Comparison of ENCODE assay signal across 2 cellular contexts in the genomic region with DNA sequence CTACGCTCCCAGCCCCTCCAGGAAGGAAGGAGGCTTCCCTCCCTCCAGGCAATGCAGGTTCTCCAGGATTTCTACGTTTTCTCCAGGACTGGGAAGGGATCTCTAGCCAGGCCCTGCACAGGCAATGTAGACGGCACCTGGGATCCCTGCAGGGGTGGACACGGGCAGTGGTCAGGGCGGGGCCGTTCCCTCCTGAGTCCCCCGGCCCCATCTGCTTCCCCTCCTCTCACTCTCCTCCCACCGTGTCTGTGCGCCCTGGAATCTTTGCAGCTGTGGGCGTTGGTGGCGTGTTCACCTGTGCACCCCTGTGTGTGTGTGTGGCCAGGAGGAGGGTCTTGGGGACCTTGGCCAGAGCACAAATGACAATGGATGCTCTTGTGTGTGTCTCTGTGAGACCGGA.
TF ChIP-seq lines count a peak whose summit lies in the region.

No MANE protein-coding gene starts in this region.

TF ChIP-seq in SK-N-SH treated with all-trans-retinoic acid at 6 μM for 48 hours, 23 proteins besides CTCF, POLR2A, EP300 and RAD21 (continued from another document):
- TF ChIP-seq ARNTL (CRISPR knock-in tag; IDR thresholded peaks at IDR 0.05; ENCODE audit: borderline replicate concordance, low read depth) = no peak
TF ChIP-seq in SK-N-SH treated with all-trans-retinoic acid at 6 μM for 48 hours: peak in this region for 0.

TF ChIP-seq in SK-N-SH, 30 proteins besides CTCF, POLR2A, EP300 and RAD21 (continued from another document):
- TF ChIP-seq FOXJ3 (CRISPR knock-in tag; IDR thresholded peaks at IDR 0.05) = no peak
- TF ChIP-seq, protein P1, sequence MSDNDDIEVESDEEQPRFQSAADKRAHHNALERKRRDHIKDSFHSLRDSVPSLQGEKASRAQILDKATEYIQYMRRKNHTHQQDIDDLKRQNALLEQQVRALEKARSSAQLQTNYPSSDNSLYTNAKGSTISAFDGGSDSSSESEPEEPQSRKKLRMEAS (IDR thresholded peaks at IDR 0.05; ENCODE audit: low read depth) = no peak
- TF ChIP-seq TEAD4 (IDR thresholded peaks at IDR 0.05; ENCODE audit: borderline replicate concordance, insufficient read depth) = no peak
- TF ChIP-seq SIN3A (IDR thresholded peaks at IDR 0.05; ENCODE audit: borderline replicate concordance, low read depth, low read length) = no peak
- TF ChIP-seq EZH2phosphoT487 (IDR thresholded peaks at IDR 0.05; ENCODE audit: borderline replicate concordance, low read depth) = no peak
- TF ChIP-seq RCOR1 (IDR thresholded peaks at IDR 0.05; ENCODE audit: low read length) = no peak
- no peak for TF ChIP-seq NFIC (IDR thresholded peaks at IDR 0.05; ENCODE audit: borderline replicate concordance)
- no peak for TF ChIP-seq MEF2A (IDR thresholded peaks at IDR 0.05; ENCODE audit: borderline replicate concordance, low read depth)
- TF ChIP-seq JUND (IDR thresholded peaks at IDR 0.05) = no peak
- TF ChIP-seq TCF12 (IDR thresholded peaks at IDR 0.05) = no peak
- TF ChIP-seq GABPA (IDR thresholded peaks at IDR 0.05; ENCODE audit: low read depth) = no peak
